Comparison of ENCODE assay signal across 8 cellular contexts in the genomic region with DNA sequence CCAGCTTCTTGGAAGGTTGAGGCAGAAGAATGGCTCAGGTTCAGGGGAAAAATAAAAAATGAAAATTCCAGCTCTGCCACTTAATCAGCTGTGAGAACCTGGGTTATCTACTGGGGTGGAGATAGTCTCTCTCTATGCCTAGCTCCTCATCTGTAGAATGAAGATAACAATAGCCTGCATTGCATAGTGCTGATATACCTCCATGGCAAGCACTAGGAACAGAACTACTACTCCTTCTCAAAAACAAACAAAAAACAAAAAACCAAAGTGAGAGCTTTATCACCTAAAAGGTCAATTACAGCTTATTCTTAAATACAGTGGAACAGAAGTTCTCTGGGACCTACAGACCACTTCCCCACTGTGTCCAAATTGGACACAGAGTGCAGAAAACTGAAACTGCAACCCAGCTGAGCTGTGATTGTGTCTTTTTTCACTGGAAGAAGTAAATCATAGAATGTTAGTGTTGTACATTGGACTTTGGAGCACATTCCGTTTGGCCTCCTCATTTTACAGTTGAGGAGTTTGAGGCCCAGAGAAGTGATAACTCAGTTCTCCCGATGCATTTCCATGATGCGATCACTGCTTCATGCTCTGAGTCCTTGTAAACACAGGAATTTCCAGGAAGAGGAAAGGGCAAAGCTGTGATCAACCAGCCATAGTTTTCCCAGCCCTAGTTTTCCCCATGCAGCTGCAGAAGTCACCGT. TPM values are rescaled to one million over a fixed set of nuclear protein-coding genes. Genes with fewer than 3 reads are reported as not detected.
A peak's percentile ranks its signal among the peaks of the same experiment; 100 is the strongest.
DNase-seq lines count a peak whose midpoint lies in the region; ATAC-seq, FAIRE-seq and TF ChIP-seq lines count a peak whose summit lies in the region.

No MANE protein-coding gene starts in this region.

- no peak overlapping the region for H3K27ac ChIP-seq in GM12878 (ENCODE audit: control insufficient read depth, insufficient read depth)

- peaks cover 9% of the 10 kb centered on the region; the same call in 1 of the 2 replicates for H3K4me1 ChIP-seq in GM12878 (ENCODE audit: control insufficient read depth, insufficient read depth, low read length)

- no peak for TF ChIP-seq POLR2A in GM12878 (IDR thresholded peaks at IDR 0.05; ENCODE audit: low read depth, low read length)

- WGBS in GM12878 (ENCODE audit: insufficient coverage, insufficient replicate concordance, low lambda C conversion rate, missing lambda C conversion rate) = 74% methylated on average over 3 of the region's 4 CpGs

- no peaks in the 10 kb centered on the region for H3K36me3 Mint-ChIP-seq in natural killer cell treated with Interleukin-12 subunit alpha and Interleukin-12 subunit beta and Interleukin-15 and Interleukin-18, amount 100 ng/mL, for 72 hours

- no peak for TF ChIP-seq CTCF in GM12878 (IDR thresholded peaks at IDR 0.05 in 2 of 3, conservative IDR thresholded peaks at IDR 0.05 in 1 of 3; ENCODE audit: control insufficient read depth in 2 of 3, extremely low read depth in 1 of 3, insufficient read depth in 1 of 3, low read depth in 3 of 3, low read length in 3 of 3)

- no peaks in the 10 kb centered on the region for H3K9me3 Mint-ChIP-seq in natural killer cell treated with Interleukin-12 subunit alpha and Interleukin-12 subunit beta and Interleukin-15 and Interleukin-18, amount 100 ng/mL, for 72 hours

- BruUV-seq in GM12878 (replicated peaks; lab: Mats Ljungman, UMichigan) = no TSS peak

- intact Hi-C loops in GM12878 (cut with micrococcal nuclease; ENCODE audit: unreplicated experiment) = loop anchor here (1.0 to 5.0 kb wide), 6 partner anchors 185 to 776 kb away; no protein-coding TSS in a partner anchor

- CTCF ChIA-PET in GM12878 (lab: Yijun Ruan, JAX) = interaction anchor here (0.6 to 3.4 kb wide), 59 partner anchors 8 to 968 kb away, joined by 3 to 50 read pairs (median 4); a partner anchor contains a TSS

- no peak for FAIRE-seq in GM12878 (lab: Jason Lieb, UNC)

- POLR2A ChIA-PET in GM12878 (lab: Charles Lee) = no interaction called here

- no peak for TF ChIP-seq RAD21 in GM12878 (IDR thresholded peaks at IDR 0.05; ENCODE audit: insufficient read depth, low read depth, low read length)

- H3K9me3 ChIP-seq in GM12878 (replicated peaks; ENCODE audit: control insufficient read depth, insufficient read depth, low read length) = no peaks in the 10 kb centered on the region; the same call in 2 of the 3 replicates

- ATAC-seq in GM18520 (IDR thresholded peaks at IDR 0.05; ENCODE audit: unreplicated experiment) (peak; percentile 21), HG02981 (IDR thresholded peaks at IDR 0.05; ENCODE audit: unreplicated experiment) (peak; percentile 12), GM12878 (peak; percentile 58)
- ATAC-seq in natural killer cell treated with Interleukin-12 subunit alpha and Interleukin-12 subunit beta and Interleukin-15 and Interleukin-18, amount 100 ng/mL, for 72 hours = no peak

- peak overlapping the region in 1 of 2 donors; percentile 46 for H3K27ac Mint-ChIP-seq in natural killer cell treated with Interleukin-12 subunit alpha and Interleukin-12 subunit beta and Interleukin-15 and Interleukin-18, amount 100 ng/mL, for 72 hours

- peak overlapping the region; percentile 22; the same call in 1 of the 2 replicates for H2AFZ ChIP-seq in GM12878 (ENCODE audit: control insufficient read depth, low read depth, low read length)

- H3K4me3 Mint-ChIP-seq in natural killer cell treated with Interleukin-12 subunit alpha and Interleukin-12 subunit beta and Interleukin-15 and Interleukin-18, amount 100 ng/mL, for 72 hours = peak overlapping the region; percentile 42

- no peak overlapping the region for H3K9ac ChIP-seq in GM12878 (ENCODE audit: control insufficient read depth, insufficient read depth, low read length)

- RAD21 ChIA-PET in GM12878 (lab: Charles Lee; ENCODE audit: unreplicated experiment) = interaction anchor here (0.8 to 2.0 kb wide), 11 partner anchors 63 to 778 kb away, joined by 3 to 18 read pairs (median 5); a partner anchor contains a TSS

- DNase-seq in GM12878 (ENCODE audit: low read depth, low spot score) = no peak
- DNase-seq in natural killer cell treated with Interleukin-12 subunit alpha and Interleukin-12 subunit beta and Interleukin-15 and Interleukin-18, amount 100 ng/mL, for 72 hours (ENCODE audit: low spot score) = no peak
- no peak for DNase-seq in anterior cingulate cortex (lab: John Stamatoyannopoulos, UW)
- DNase-seq in NCI-H345 treated with DMSO at 0.1 percent for 48 hours (lab: John Stamatoyannopoulos, UW; ENCODE audit: unreplicated experiment) = no peak
- DNase-seq in DMS 273 (lab: John Stamatoyannopoulos, UW; ENCODE audit: unreplicated experiment) = no peak
- DNase-seq in T-helper 9 cell = no peak

- H3K4me1 Mint-ChIP-seq in natural killer cell treated with Interleukin-12 subunit alpha and Interleukin-12 subunit beta and Interleukin-15 and Interleukin-18, amount 100 ng/mL, for 72 hours (ENCODE audit: low read depth in 2 of 2) = peaks cover 5 to 6% of the 10 kb centered on the region in 2 donors

- in situ Hi-C loops in GM12878 (cut with MboI) = loop anchor here (5.0 to 10.0 kb wide), 3 partner anchors 552 to 775 kb away; no protein-coding TSS in a partner anchor

- H4K20me1 ChIP-seq in GM12878 (ENCODE audit: control insufficient read depth, insufficient read depth) = no peaks in the 10 kb centered on the region

- no peak for TF ChIP-seq EP300 in GM12878 (IDR thresholded peaks at IDR 0.05; ENCODE audit: borderline replicate concordance in 1 of 2, control insufficient read depth in 1 of 2, low read depth in 2 of 2, low read length in 2 of 2)

- H3K27me3 ChIP-seq in GM12878 (replicated peaks in 1 of 2; ENCODE audit: control insufficient read depth in 2 of 2, insufficient read depth in 2 of 2, low read length in 1 of 2) = no peaks in the 10 kb centered on the region

- SMC1A ChIA-PET in GM12878 (lab: Charles Lee; ENCODE audit: uncharacterized antibody, unreplicated experiment) = interaction anchor here (0.7 to 2.4 kb wide), 24 partner anchors 8 to 782 kb away, joined by 3 to 25 read pairs (median 4); a partner anchor contains a TSS

- H3K27me3 Mint-ChIP-seq in natural killer cell treated with Interleukin-12 subunit alpha and Interleukin-12 subunit beta and Interleukin-15 and Interleukin-18, amount 100 ng/mL, for 72 hours = no peaks in the 10 kb centered on the region

- no peak overlapping the region for H3K4me3 ChIP-seq in GM12878

- no peaks in the 10 kb centered on the region for H3K79me2 ChIP-seq in GM12878 (ENCODE audit: control insufficient read depth, insufficient read depth, low read length)

- 0 out of 2 replicates have a peak overlapping the region, but pooled peaks have one; percentile 11 for H3K4me2 ChIP-seq in GM12878 (ENCODE audit: control insufficient read depth, insufficient read depth)

- H3K36me3 ChIP-seq in GM12878 (ENCODE audit: control insufficient read depth in 2 of 2, insufficient read depth in 2 of 2, low read length in 1 of 2) = peaks cover 0 to 8% of the 10 kb centered on the region in 2 experiments; a peak in 2 of 4 replicates

TF ChIP-seq in GM12878, 131 proteins besides CTCF, POLR2A, EP300 and RAD21 (continues in another document):
- TF ChIP-seq IKZF2 (IDR thresholded peaks at IDR 0.05) = no peak
- TF ChIP-seq POLR2AphosphoS5 (IDR thresholded peaks at IDR 0.05; ENCODE audit: low read length) = no peak
- no peak for TF ChIP-seq CEBPB (IDR thresholded peaks at IDR 0.05; ENCODE audit: borderline replicate concordance in 1 of 2, low read depth in 2 of 2, low read length in 2 of 2)
- no peak for TF ChIP-seq WRNIP1 (IDR thresholded peaks at IDR 0.05; ENCODE audit: borderline replicate concordance, low read depth, low read length)
- TF ChIP-seq FOXM1 (IDR thresholded peaks at IDR 0.05; ENCODE audit: low read depth, low read length) = no peak
- no peak for TF ChIP-seq YBX1 (IDR thresholded peaks at IDR 0.05)
- no peak for TF ChIP-seq SMARCA5 (IDR thresholded peaks at IDR 0.05)
- no peak for TF ChIP-seq ZNF274 (IDR thresholded peaks at IDR 0.05; ENCODE audit: insufficient read depth, insufficient read length)
- TF ChIP-seq, protein P1, sequence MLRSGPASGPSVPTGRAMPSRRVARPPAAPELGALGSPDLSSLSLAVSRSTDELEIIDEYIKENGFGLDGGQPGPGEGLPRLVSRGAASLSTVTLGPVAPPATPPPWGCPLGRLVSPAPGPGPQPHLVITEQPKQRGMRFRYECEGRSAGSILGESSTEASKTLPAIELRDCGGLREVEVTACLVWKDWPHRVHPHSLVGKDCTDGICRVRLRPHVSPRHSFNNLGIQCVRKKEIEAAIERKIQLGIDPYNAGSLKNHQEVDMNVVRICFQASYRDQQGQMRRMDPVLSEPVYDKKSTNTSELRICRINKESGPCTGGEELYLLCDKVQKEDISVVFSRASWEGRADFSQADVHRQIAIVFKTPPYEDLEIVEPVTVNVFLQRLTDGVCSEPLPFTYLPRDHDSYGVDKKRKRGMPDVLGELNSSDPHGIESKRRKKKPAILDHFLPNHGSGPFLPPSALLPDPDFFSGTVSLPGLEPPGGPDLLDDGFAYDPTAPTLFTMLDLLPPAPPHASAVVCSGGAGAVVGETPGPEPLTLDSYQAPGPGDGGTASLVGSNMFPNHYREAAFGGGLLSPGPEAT (IDR thresholded peaks at IDR 0.05; ENCODE audit: low read depth) = no peak
- no peak for TF ChIP-seq TAF1 (IDR thresholded peaks at IDR 0.05; ENCODE audit: borderline replicate concordance, low read depth, low read length)
- no peak for TF ChIP-seq ESRRA (IDR thresholded peaks at IDR 0.05; ENCODE audit: low read length)
- TF ChIP-seq SMC3 (IDR thresholded peaks at IDR 0.05; ENCODE audit: borderline replicate concordance, low read length) = no peak

RNA-seq across cellular contexts. Expression of a gene that starts 23.3 kb away (rescaled TPM):
- 20.1 and 20.2 TPM in 2 replicates for total RNA-seq in GM12878 (2013; cell fraction: nucleolus; rRNA removed)
- total RNA-seq in GM12878 (2014; rRNA removed) = 7.3 and 9.3 TPM in 2 replicates
- 13.3 and 13.7 TPM in 2 replicates for total RNA-seq in GM12878 (2014; rRNA removed; fragmentation: Illumina TruSeq; extraction: Trizol)
- total RNA-seq in GM12878 (2021) = 13.6 and 17.6 TPM in 2 replicates
- 8.0 TPM for polyA plus RNA-seq in GM12878 (2011; ENCODE audit: low read depth)
- polyA plus RNA-seq in GM12878 (2011; rRNA removed) = 31.0 and 40.6 TPM in 2 replicates
- polyA plus RNA-seq in GM12878 (2011; cell fraction: cytosol; rRNA removed) = 23.1 and 27.0 TPM in 2 replicates
- polyA plus RNA-seq in GM12878 (2011; cell fraction: nucleus; rRNA removed) = 20.9 and 22.5 TPM in 2 replicates
- 10.1 and 10.8 TPM in 2 replicates for polyA plus RNA-seq in GM12878 (2012)
- 33.5 and 46.2 TPM in 2 replicates for polyA plus RNA-seq in GM12878 (2014; fragmentation: Illumina TruSeq; extraction: Trizol)
- polyA plus RNA-seq in GM12878 (2014; fragmentation: Nextera tagmentation; extraction: Ambion mirVana) = 10 to 100 TPM; 24.6 to 26.9 TPM
- 16.8 and 20.8 TPM in 2 replicates for polyA plus RNA-seq in GM12878 (2014; rRNA removed)
- 10 to 100 TPM; 25.9 to 29.2 TPM for polyA plus RNA-seq in GM12878 (2016; fragmentation: Nextera tagmentation; extraction: Ambion mirVana)
- 22.4 and 25.4 TPM in 2 replicates for polyA minus RNA-seq in GM12878 (2011; rRNA and poly(A)+ RNA removed)
- 5.4 and 6.4 TPM in 2 replicates for polyA minus RNA-seq in GM12878 (2011; cell fraction: cytosol; rRNA and poly(A)+ RNA removed)
- 14.5 and 30.1 TPM in 2 replicates for polyA minus RNA-seq in GM12878 (2011; cell fraction: nucleus; rRNA and poly(A)+ RNA removed)
- 10 to 100 TPM; 14.9 to 26.1 TPM for total RNA-seq in natural killer cell treated with Interleukin-12 subunit alpha and Interleukin-12 subunit beta and Interleukin-15 and Interleukin-18, amount 100 ng/mL, for 72 hours

Comparison
In these comparisons a context has a peak if more than half of its experiments do, and no peak if none do; other contexts are left out.
1. ATAC-seq: peak in GM18520 (single experiment), HG02981 (single experiment) and GM12878 (single experiment); none in natural killer cell treated with Interleukin-12 subunit alpha and Interleukin-12 subunit beta and Interleukin-15 and Interleukin-18, amount 100 ng/mL, for 72 hours (0 of 2).